In the genomic region with DNA sequence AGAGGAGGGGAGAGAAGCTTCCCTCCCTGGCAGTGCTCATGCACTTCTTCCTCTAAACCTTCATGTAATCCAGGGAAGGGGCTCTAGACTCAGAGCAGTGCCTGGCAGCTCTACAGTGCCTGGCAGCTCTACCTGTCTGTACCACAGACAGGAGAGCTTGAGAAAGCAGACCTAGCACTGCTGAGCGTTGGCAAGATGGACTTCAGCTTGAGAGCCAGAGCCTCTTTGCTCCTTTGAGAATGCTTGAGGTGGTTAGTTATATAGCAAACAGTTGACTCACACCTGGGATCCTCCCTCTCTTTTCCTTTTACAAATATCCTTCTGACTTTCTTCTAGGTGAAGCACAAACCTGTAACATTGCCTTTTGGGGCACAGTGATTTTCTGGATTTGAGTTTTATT, we compare ENCODE assay signal across 18 cellular contexts.
"Had no signal": no experiment of that assay in that cellular context is flagged by ENCODE, and none has a peak within 500 bp of the region (broad histone marks: within the 10 kb centered on the region; RNA-seq: fewer than 3 reads in every experiment).

No MANE protein-coding gene starts in this region.

- H3K9me3 Mint-ChIP-seq: activated CD4-positive, alpha-beta T cell treated with anti-CD3 and anti-CD28 coated beads, Interleukin-2, amount 10 ng/mL, durations not matched to agents 7 days and 5 days; activated naive CD4-positive, alpha-beta T cell treated with anti-CD3 and anti-CD28 coated beads, Interleukin-2, amount 10 ng/mL, durations not matched to agents 7 days and 5 days; activated T-cell treated with anti-CD3 and anti-CD28 coated beads, Interleukin-2, amount 50 U/mL, for 4 hours; mesothelial cell of epicardium had no signal

- H3K4me3 ChIP-seq: dorsolateral prefrontal cortex, tibial artery had no signal

- H3K4me2 ChIP-seq: SK-N-SH had no signal

- H3K4me1 ChIP-seq: tibial artery had no signal

- H3K9ac ChIP-seq: SK-N-SH had no signal

- DNase-seq: activated CD4-positive, alpha-beta T cell treated with anti-CD3 and anti-CD28 coated beads, Interleukin-2, amount 10 ng/mL, durations not matched to agents 7 days and 5 days; activated CD8-positive, alpha-beta memory T cell treated with anti-CD3 and anti-CD28 coated beads, Interleukin-2, amount 50 U/mL, for 4 hours; activated CD8-positive, alpha-beta T cell treated with anti-CD3 and anti-CD28 coated beads, Interleukin-2, amount 10 ng/mL, durations not matched to agents 7 days and 5 days; activated naive CD4-positive, alpha-beta T cell treated with anti-CD3 and anti-CD28 coated beads, Interleukin-2, amount 10 ng/mL, durations not matched to agents 7 days and 5 days; activated T-cell treated with anti-CD3 and anti-CD28 coated beads, Interleukin-2, amount 50 U/mL, for 4 hours; dorsolateral prefrontal cortex; foreskin melanocyte; head of caudate nucleus; kidney glomerular epithelial cell; retina; SK-N-SH; stimulated activated CD4-positive, alpha-beta T cell treated with anti-CD3 and anti-CD28 coated beads, Interleukin-12 subunit alpha, Interleukin-12 subunit beta, amount 100 ng/mL, for 4 hours; stimulated activated CD4-positive, alpha-beta T cell treated with anti-CD3 and anti-CD28 coated beads, Interleukin-1b, Interleukin-23, amount 100 ng/mL, for 48 hours; stimulated activated CD8-positive, alpha-beta memory T cell treated with anti-CD3 and anti-CD28 coated beads, Interleukin-4, amount 100 ng/mL, for 48 hours; stimulated activated naive CD4-positive, alpha-beta T cell; tibial artery had no signal

- H3K27ac Mint-ChIP-seq: activated CD4-positive, alpha-beta T cell treated with anti-CD3 and anti-CD28 coated beads, Interleukin-2, amount 10 ng/mL, durations not matched to agents 7 days and 5 days; activated naive CD4-positive, alpha-beta T cell treated with anti-CD3 and anti-CD28 coated beads, Interleukin-2, amount 10 ng/mL, durations not matched to agents 7 days and 5 days; mesothelial cell of epicardium had no signal

- H3K4me3 Mint-ChIP-seq: activated CD4-positive, alpha-beta T cell treated with anti-CD3 and anti-CD28 coated beads, Interleukin-2, amount 10 ng/mL, durations not matched to agents 7 days and 5 days; activated CD8-positive, alpha-beta T cell treated with anti-CD3 and anti-CD28 coated beads, Interleukin-2, amount 10 ng/mL, durations not matched to agents 7 days and 5 days; activated naive CD4-positive, alpha-beta T cell treated with anti-CD3 and anti-CD28 coated beads, Interleukin-2, amount 10 ng/mL, durations not matched to agents 7 days and 5 days; activated T-cell treated with anti-CD3 and anti-CD28 coated beads, Interleukin-2, amount 50 U/mL, for 4 hours; mesothelial cell of epicardium had no signal

- FAIRE-seq: urothelium cell line had no signal

- ATAC-seq: activated CD8-positive, alpha-beta T cell treated with anti-CD3 and anti-CD28 coated beads, Interleukin-2, amount 10 ng/mL, durations not matched to agents 7 days and 5 days; activated T-cell treated with anti-CD3 and anti-CD28 coated beads, Interleukin-2, amount 50 U/mL, for 4 hours had no signal

- H3K27me3 ChIP-seq: dorsolateral prefrontal cortex, tibial artery had no signal

- H3K9me3 ChIP-seq: SK-N-SH, tibial artery had no signal

- H3K27ac ChIP-seq: dorsolateral prefrontal cortex, tibial artery had no signal

- H3K27me3 Mint-ChIP-seq: activated CD4-positive, alpha-beta T cell treated with anti-CD3 and anti-CD28 coated beads, Interleukin-2, amount 10 ng/mL, durations not matched to agents 7 days and 5 days; activated naive CD4-positive, alpha-beta T cell treated with anti-CD3 and anti-CD28 coated beads, Interleukin-2, amount 10 ng/mL, durations not matched to agents 7 days and 5 days had no signal
